1 cellular context compared by ENCODE assay signal in genomic region chr14:64692597-64693350, GRCh38.
TF ChIP-seq lines count a peak whose summit lies in the region.

No MANE protein-coding gene starts in this region.

TF ChIP-seq in SK-N-SH, 30 proteins besides CTCF, POLR2A, EP300 and RAD21:
- no peak for TF ChIP-seq REST (IDR thresholded peaks at IDR 0.05; ENCODE audit: low read depth, low read length)
- no peak for TF ChIP-seq GABPA (IDR thresholded peaks at IDR 0.05; ENCODE audit: low read depth)
- no peak for TF ChIP-seq RFX5 (IDR thresholded peaks at IDR 0.05; ENCODE audit: low read length)
- no peak for TF ChIP-seq RCOR1 (IDR thresholded peaks at IDR 0.05; ENCODE audit: low read length)
